ENCODE assay signal across 1 cellular context in the genomic region with DNA sequence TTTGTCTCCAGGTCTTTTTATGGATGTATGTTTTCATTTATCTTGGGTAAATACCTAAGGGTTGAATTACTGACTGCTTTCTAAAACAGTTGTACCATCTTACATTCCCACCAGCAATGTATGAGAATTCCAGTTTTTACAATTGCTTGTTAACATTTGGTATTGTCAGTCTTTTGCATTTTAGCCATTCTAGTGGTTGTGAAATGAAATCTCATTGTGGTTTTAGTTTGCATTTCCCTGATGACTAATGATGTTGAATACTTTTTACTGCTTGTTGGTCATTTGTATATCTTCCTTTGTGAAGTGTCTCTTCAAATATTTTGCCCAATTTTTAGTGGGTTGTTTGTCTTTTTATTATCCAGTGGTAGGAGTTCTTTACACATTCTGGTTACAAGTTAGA.
TF ChIP-seq lines count a peak whose summit lies in the region.

No MANE protein-coding gene starts in this region.

TF ChIP-seq in WTC11, 78 proteins besides CTCF, POLR2A, EP300 and RAD21 (continued from another document):
- TF ChIP-seq, protein P1, sequence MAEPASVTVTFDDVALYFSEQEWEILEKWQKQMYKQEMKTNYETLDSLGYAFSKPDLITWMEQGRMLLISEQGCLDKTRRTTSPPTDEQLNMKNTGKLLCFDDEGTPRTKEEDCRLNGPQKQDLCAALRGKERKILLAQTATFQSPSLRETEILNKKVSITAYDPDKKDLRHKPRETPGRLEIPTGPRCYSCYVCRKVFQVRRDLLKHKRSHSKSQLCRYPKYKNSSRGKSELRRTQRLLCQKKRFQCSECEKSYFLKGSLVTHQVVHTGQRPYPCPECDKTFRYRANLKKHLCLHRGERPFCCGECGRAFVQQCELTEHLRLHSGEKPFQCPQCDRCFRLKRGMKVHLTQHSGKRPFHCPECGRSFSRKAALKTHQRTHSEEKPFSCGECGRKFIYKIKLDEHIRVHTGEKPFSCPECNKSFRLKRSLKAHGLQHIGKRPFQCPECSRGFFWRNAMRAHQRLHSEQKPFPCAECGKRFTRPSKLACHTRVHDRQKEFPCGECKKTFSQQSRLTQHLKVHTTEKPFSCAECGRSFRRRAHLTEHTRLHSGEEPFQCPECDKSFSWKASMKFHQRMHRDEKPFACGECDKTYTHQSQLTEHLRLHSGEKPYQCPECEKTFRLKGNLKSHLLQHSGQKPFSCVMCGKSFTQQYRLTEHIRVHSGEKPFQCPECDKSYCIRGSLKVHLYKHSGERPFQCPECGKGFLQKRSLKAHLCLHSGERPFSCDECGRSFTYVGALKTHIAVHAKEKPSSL (CRISPR knock-in tag; conservative IDR thresholded peaks at IDR 0.05) = no peak
- TF ChIP-seq ATF1 (CRISPR knock-in tag; IDR thresholded peaks at IDR 0.05) (no peak), HMGA2 (CRISPR knock-in tag; IDR thresholded peaks at IDR 0.05) (no peak), SOX15 (CRISPR knock-in tag; IDR thresholded peaks at IDR 0.05) (no peak)
